9 cellular contexts compared by ENCODE assay signal in genomic region chr16:68417711-68418301, GRCh38. TPM values are rescaled to one million over a fixed set of nuclear protein-coding genes. Genes with fewer than 3 reads are reported as not detected.
DNase-seq lines count a peak whose midpoint lies in the region; ATAC-seq and TF ChIP-seq lines count a peak whose summit lies in the region.
"Had no signal": no experiment of that assay in that cellular context is flagged by ENCODE, and none has a peak within 500 bp of the region (broad histone marks: within the 10 kb centered on the region; RNA-seq: fewer than 3 reads in every experiment).

No MANE protein-coding gene starts in this region.

- no peak overlapping the region for H3K27ac ChIP-seq in left ventricle myocardium inferior (replicated peaks)
- peak overlapping the region; percentile 79 to 86 for H3K27ac ChIP-seq in prostate gland
- H3K27ac ChIP-seq: thoracic aorta had no signal

- intact Hi-C loops in cardiac septum (cut with DNase I) = no loop called here
- intact Hi-C loops in left ventricle myocardium inferior (cut with micrococcal nuclease) = no loop called here
- intact Hi-C loops in prostate gland (cut with DNase I) = no loop called here

- H3K4me3 Mint-ChIP-seq in activated naive CD8-positive, alpha-beta T cell = peak overlapping the region; percentile 74

- no peaks in the 10 kb centered on the region for H3K27me3 Mint-ChIP-seq in activated naive CD8-positive, alpha-beta T cell

- 41% methylated on average over 11 of the region's 11 CpGs for WGBS in prostate gland

- ATAC-seq in HG03460 (IDR thresholded peaks at IDR 0.05; ENCODE audit: unreplicated experiment) = peak; percentile 77

- peak; percentile 67 for DNase-seq in cardiac septum (ENCODE audit: low spot score)
- no peak for DNase-seq in left ventricle myocardium inferior
- DNase-seq in SW480 (ENCODE audit: low spot score) = peak; percentile 17
- DNase-seq in prostate gland (ENCODE audit: low spot score) = peak; percentile 74
- DNase-seq in BE2C = no peak
- no peak for DNase-seq in NCI-H526 (lab: John Stamatoyannopoulos, UW)

- peaks cover 48% of the 10 kb centered on the region for H3K4me1 Mint-ChIP-seq in activated naive CD8-positive, alpha-beta T cell (ENCODE audit: low read depth)

- peak overlapping the region; percentile 91 for H3K27ac Mint-ChIP-seq in activated naive CD8-positive, alpha-beta T cell

- no peaks in the 10 kb centered on the region for H3K36me3 Mint-ChIP-seq in activated naive CD8-positive, alpha-beta T cell

- H3K27me3 ChIP-seq in left ventricle myocardium inferior (ENCODE audit: low read depth) (no peaks in the 10 kb centered on the region), prostate gland (replicated peaks; ENCODE audit: insufficient read depth) (no peaks in the 10 kb centered on the region), BE2C (no peaks in the 10 kb centered on the region)

- H3K4me3 ChIP-seq in left ventricle myocardium inferior (no peak overlapping the region), prostate gland (no peak overlapping the region), BE2C (ENCODE audit: low read depth, low read length) (no peak overlapping the region)
- H3K4me3 ChIP-seq: thoracic aorta had no signal

- H3K4me1 ChIP-seq in left ventricle myocardium inferior (no peaks in the 10 kb centered on the region), prostate gland (replicated peaks) (peaks cover 23% of the 10 kb centered on the region), BE2C (no peaks in the 10 kb centered on the region; the same call in 1 of the 2 replicates)

- H3K9me3 Mint-ChIP-seq in activated naive CD8-positive, alpha-beta T cell (ENCODE audit: low read depth) = no peaks in the 10 kb centered on the region

- H3K9me3 ChIP-seq in left ventricle myocardium inferior (replicated peaks) = no peaks in the 10 kb centered on the region
- no peaks in the 10 kb centered on the region for H3K9me3 ChIP-seq in prostate gland
- H3K9me3 ChIP-seq in BE2C = no peaks in the 10 kb centered on the region
- H3K9me3 ChIP-seq: thoracic aorta had no signal

- TF ChIP-seq CTCF in left ventricle myocardium inferior (IDR thresholded peaks at IDR 0.05; ENCODE audit: borderline replicate concordance) = no peak
- no peak for TF ChIP-seq CTCF in prostate gland (IDR thresholded peaks at IDR 0.05)
- no peak for TF ChIP-seq CTCF in BE2C (IDR thresholded peaks at IDR 0.05; ENCODE audit: low read depth, low read length)

- TF ChIP-seq POLR2A in prostate gland (IDR thresholded peaks at IDR 0.05) = no peak

- H3K36me3 ChIP-seq in left ventricle myocardium inferior (no peaks in the 10 kb centered on the region), prostate gland (no peaks in the 10 kb centered on the region), BE2C (no peaks in the 10 kb centered on the region)
- H3K36me3 ChIP-seq: thoracic aorta had no signal

RNA-seq across cellular contexts. Expression of gene SMPD3, which starts 30.5 kb away (rescaled TPM):
- not detected for total RNA-seq in cardiac septum
- 0.16 TPM for total RNA-seq in left ventricle myocardium inferior
- total RNA-seq in prostate gland = 10 to 100 TPM in 1 of 2 donors, 1 to 10 TPM in 1; 4.7 to 27.8 TPM
- polyA plus RNA-seq in BE2C (2012; ENCODE audit: insufficient read depth, insufficient read length, low read depth) = 17.9 TPM

Comparison
In these comparisons a context has a peak if more than half of its experiments do, and no peak if none do; other contexts are left out.
1. DNase-seq: peak in cardiac septum (single experiment), SW480 (single experiment) and prostate gland (single experiment); none in left ventricle myocardium inferior (single experiment), BE2C (single experiment) and NCI-H526 (0 of 2).